ENCODE assay signal across 12 cellular contexts in genomic region chr17:51015145-51015558, GRCh38.
A peak's percentile ranks its signal among the peaks of the same experiment; 100 is the strongest.
DNase-seq lines count a peak whose midpoint lies in the region; ATAC-seq, FAIRE-seq and TF ChIP-seq lines count a peak whose summit lies in the region.
"Had no signal": no experiment of that assay in that cellular context is flagged by ENCODE, and none has a peak within 500 bp of the region (broad histone marks: within the 10 kb centered on the region; RNA-seq: fewer than 3 reads in every experiment).

No MANE protein-coding gene starts in this region.

- dilution Hi-C loops in endothelial cell of umbilical vein (cut with MboI; ENCODE audit: extremely low pct_ligation_motif_present, low sequenced_read_pairs) = no loop called here

- TF ChIP-seq POLR2A in endothelial cell of umbilical vein (IDR thresholded peaks at IDR 0.05; ENCODE audit: low read depth, low read length) = no peak

- peaks cover 8% of the 10 kb centered on the region for H3K4me1 ChIP-seq in endothelial cell of umbilical vein (ENCODE audit: control insufficient read depth, extremely low read depth, insufficient read depth, low read length)

- no peak for FAIRE-seq in endothelial cell of umbilical vein (lab: Jason Lieb, UNC)

- peaks cover 2% of the 10 kb centered on the region for H3K36me3 Mint-ChIP-seq in Calu3 (ENCODE audit: insufficient read depth, unreplicated experiment)

- no peaks in the 10 kb centered on the region for H3K79me2 ChIP-seq in endothelial cell of umbilical vein (ENCODE audit: control insufficient read depth, insufficient read depth, low read length)

- no peaks in the 10 kb centered on the region for H3K9me1 ChIP-seq in endothelial cell of umbilical vein (replicated peaks; ENCODE audit: control insufficient read depth, extremely low read depth, insufficient read depth, low read length)

- CTCF ChIA-PET in endothelial cell of umbilical vein (lab: Charles Lee) = interaction anchor here (1.0 to 3.5 kb wide), 6 partner anchors 13 to 138 kb away, joined by 3 to 12 read pairs (median 4); partner anchors contain the start of gene NME1
- CTCF ChIA-PET in Calu3 (lab: Charles Lee) = interaction anchor here (0.6 kb wide), 1 partner anchor 13 kb away, joined by 3 read pairs; no protein-coding TSS in a partner anchor

- POLR2A ChIA-PET in endothelial cell of umbilical vein (lab: Charles Lee) = no interaction called here

- no peaks in the 10 kb centered on the region for H3K9me3 Mint-ChIP-seq in Calu3 (ENCODE audit: low read depth, unreplicated experiment)
- H3K9me3 Mint-ChIP-seq: natural killer cell treated with Interleukin-12 subunit alpha and Interleukin-12 subunit beta and Interleukin-15 and Interleukin-18, amount 100 ng/mL, for 72 hours had no signal

- H3K27ac Mint-ChIP-seq in Calu3 (ENCODE audit: unreplicated experiment) = no peak overlapping the region

- peaks cover 3% of the 10 kb centered on the region in 2 experiments for H3K36me3 ChIP-seq in endothelial cell of umbilical vein (ENCODE audit: control insufficient read depth in 2 of 2, extremely low read depth in 1 of 2, insufficient read depth in 2 of 2, low read length in 2 of 2)

- H3K27ac ChIP-seq in endothelial cell of umbilical vein (ENCODE audit: insufficient read depth, low read depth, low read length) = no peak overlapping the region
- H3K27ac ChIP-seq: coronary artery had no signal

- no peaks in the 10 kb centered on the region for H3K27me3 ChIP-seq in endothelial cell of umbilical vein (ENCODE audit: control insufficient read depth in 2 of 2, insufficient read depth in 2 of 2, low read length in 2 of 2)

- no peak overlapping the region for H2AFZ ChIP-seq in endothelial cell of umbilical vein (ENCODE audit: low read depth, low read length)

- no peak overlapping the region for H3K4me2 ChIP-seq in endothelial cell of umbilical vein (ENCODE audit: insufficient read depth, low read length)

- no peaks in the 10 kb centered on the region for H3K9me3 ChIP-seq in endothelial cell of umbilical vein (replicated peaks; ENCODE audit: control insufficient read depth, insufficient read depth, low read length)

- TF ChIP-seq CTCF in endothelial cell of umbilical vein (IDR thresholded peaks at IDR 0.05; ENCODE audit: extremely low read depth in 1 of 2, insufficient read depth in 1 of 2, low read depth in 1 of 2, low read length in 2 of 2) (no peak), Calu3 (IDR thresholded peaks at IDR 0.05; ENCODE audit: unreplicated experiment) (no peak)

- BruUV-seq in endothelial cell of umbilical vein (replicated peaks; lab: Mats Ljungman, UMichigan) (no TSS peak), Calu3 (replicated peaks; lab: Mats Ljungman, UMichigan) (no TSS peak)

- peak; percentile 29 for DNase-seq in NCI-H1436 (lab: John Stamatoyannopoulos, UW)
- no peak for DNase-seq in NCI-H1436 treated with DMSO at 0.1 percent for 48 hours (lab: John Stamatoyannopoulos, UW)
- peak; percentile 80 for DNase-seq in NCI-H748 (lab: John Stamatoyannopoulos, UW; ENCODE audit: unreplicated experiment)
- peak; percentile 42 for DNase-seq in endothelial cell of umbilical vein (ENCODE audit: low read depth, low spot score)
- DNase-seq in smooth muscle cell of the brain vasculature (ENCODE audit: low read depth, low spot score) = peak; percentile 15
- DNase-seq in Calu3 = no peak
- DNase-seq: 8988T; NK-92 treated with Interleukin-12 subunit alpha and Interleukin-12 subunit beta, amount 100 ng/mL, for 24 hours had no signal

- ATAC-seq in HG03135 (IDR thresholded peaks at IDR 0.05; ENCODE audit: unreplicated experiment) (no peak), GM21447 (IDR thresholded peaks at IDR 0.05; ENCODE audit: unreplicated experiment) (no peak)
- ATAC-seq: natural killer cell treated with Interleukin-12 subunit alpha and Interleukin-12 subunit beta and Interleukin-15 and Interleukin-18, amount 100 ng/mL, for 72 hours had no signal

- H3K27me3 Mint-ChIP-seq in Calu3 (ENCODE audit: unreplicated experiment) = no peaks in the 10 kb centered on the region
- H3K27me3 Mint-ChIP-seq: natural killer cell treated with Interleukin-12 subunit alpha and Interleukin-12 subunit beta and Interleukin-15 and Interleukin-18, amount 100 ng/mL, for 72 hours had no signal

- no peaks in the 10 kb centered on the region for H4K20me1 ChIP-seq in endothelial cell of umbilical vein (replicated peaks; ENCODE audit: control insufficient read depth, extremely low read depth, insufficient read depth, low read length)

- H3K4me3 Mint-ChIP-seq in Calu3 (ENCODE audit: low read depth, unreplicated experiment) = no peak overlapping the region
- H3K4me3 Mint-ChIP-seq: natural killer cell treated with Interleukin-12 subunit alpha and Interleukin-12 subunit beta and Interleukin-15 and Interleukin-18, amount 100 ng/mL, for 72 hours had no signal

- intact Hi-C loops in endothelial cell of umbilical vein (cut with micrococcal nuclease) (no loop called here), Calu3 (cut with micrococcal nuclease; ENCODE audit: unreplicated experiment) (no loop called here)

- no peaks in the 10 kb centered on the region for H3K4me1 Mint-ChIP-seq in Calu3 (ENCODE audit: low read depth, unreplicated experiment)

- H3K9ac ChIP-seq in endothelial cell of umbilical vein (replicated peaks; ENCODE audit: extremely low read depth, insufficient read depth, low read length) = no peak overlapping the region

- no peak overlapping the region for H3K4me3 ChIP-seq in endothelial cell of umbilical vein (replicated peaks in 1 of 3; ENCODE audit: insufficient read depth in 1 of 3, low read depth in 1 of 3, low read length in 3 of 3)
- H3K4me3 ChIP-seq: coronary artery had no signal

TF ChIP-seq in endothelial cell of umbilical vein, 7 proteins besides CTCF, POLR2A, EP300 and RAD21:
- TF ChIP-seq JUN (IDR thresholded peaks at IDR 0.05; ENCODE audit: borderline replicate concordance, insufficient read depth, insufficient read length, low read depth) (no peak), GATA2 (IDR thresholded peaks at IDR 0.05; ENCODE audit: insufficient read depth, insufficient read length, low read depth, low read length) (no peak), MYC (IDR thresholded peaks at IDR 0.05; ENCODE audit: low read depth, low read length) (no peak), POLR2AphosphoS5 (IDR thresholded peaks at IDR 0.05; ENCODE audit: insufficient read depth, low read depth, low read length) (no peak), EZH2 (IDR thresholded peaks at IDR 0.05; ENCODE audit: borderline replicate concordance, low read depth, low read length, severe bottlenecking) (no peak), FOS (IDR thresholded peaks at IDR 0.05; ENCODE audit: borderline replicate concordance, insufficient read depth, low read length) (no peak)
- TF ChIP-seq, protein P1, sequence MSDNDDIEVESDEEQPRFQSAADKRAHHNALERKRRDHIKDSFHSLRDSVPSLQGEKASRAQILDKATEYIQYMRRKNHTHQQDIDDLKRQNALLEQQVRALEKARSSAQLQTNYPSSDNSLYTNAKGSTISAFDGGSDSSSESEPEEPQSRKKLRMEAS (IDR thresholded peaks at IDR 0.05; ENCODE audit: insufficient read depth, insufficient read length) = no peak

Comparison
In these comparisons a context has a peak if more than half of its experiments do, and no peak if none do; other contexts are left out.
1. DNase-seq: peak in NCI-H1436 (single experiment), NCI-H748 (single experiment), endothelial cell of umbilical vein (single experiment) and smooth muscle cell of the brain vasculature (single experiment); none in NCI-H1436 treated with DMSO at 0.1 percent for 48 hours (single experiment) and Calu3 (single experiment).